ENCODE assay signal across 15 cellular contexts in the genomic region with DNA sequence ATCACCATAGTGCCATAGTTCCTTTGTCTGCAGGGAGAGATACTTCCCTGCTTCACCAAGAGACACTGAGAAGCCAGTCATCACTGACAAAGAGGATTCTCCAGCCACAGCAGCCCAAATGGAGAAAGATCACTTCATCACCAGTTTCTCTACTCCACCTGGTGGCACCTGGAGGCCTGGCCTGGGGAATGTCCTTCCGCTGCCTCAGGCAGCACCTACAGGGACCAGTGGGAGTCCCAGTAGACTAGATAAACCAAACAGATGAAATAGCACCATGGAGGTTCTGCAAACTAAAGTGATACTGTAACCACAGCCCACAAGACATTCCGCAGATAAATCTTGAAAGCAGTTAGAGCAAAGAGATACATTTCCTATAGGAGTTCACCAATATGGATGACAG.
"Had no signal": no experiment of that assay in that cellular context is flagged by ENCODE, and none has a peak within 500 bp of the region (broad histone marks: within the 10 kb centered on the region; RNA-seq: fewer than 3 reads in every experiment).

No MANE protein-coding gene starts in this region.

- H3K27ac ChIP-seq: ovary, transverse colon had no signal

- ATAC-seq: activated CD8-positive, alpha-beta memory T cell treated with anti-CD3 and anti-CD28 coated beads, Interleukin-2, amount 10 ng/mL, durations not matched to agents 7 days and 5 days; activated naive CD8-positive, alpha-beta T cell treated with anti-CD3 and anti-CD28 coated beads, Interleukin-2, amount 50 U/mL, for 24 hours; left colon; sciatic nerve; stimulated activated naive CD8-positive, alpha-beta T cell treated with anti-CD3 and anti-CD28 coated beads, Interleukin-15, Interleukin-2, amounts not matched to agents 100 U/mL and 50 U/mL, for 24 hours had no signal

- H3K4me3 ChIP-seq: ovary, transverse colon had no signal

- H3K4me1 ChIP-seq: transverse colon had no signal

- H3K27me3 ChIP-seq: ovary, transverse colon had no signal

- DNase-seq: activated CD4-positive, alpha-beta T cell treated with anti-CD3 and anti-CD28 coated beads, Interleukin-2, amount 50 U/mL, for 48 hours; activated CD8-positive, alpha-beta memory T cell treated with anti-CD3 and anti-CD28 coated beads, Interleukin-2, amount 10 ng/mL, durations not matched to agents 7 days and 5 days; activated naive CD4-positive, alpha-beta T cell treated with anti-CD3 and anti-CD28 coated beads for 36 hours; activated naive CD8-positive, alpha-beta T cell treated with anti-CD3 and anti-CD28 coated beads, Interleukin-2, amount 50 U/mL, for 24 hours; activated T-cell treated with anti-CD3 and anti-CD28 coated beads, Interleukin-2, amount 50 U/mL, for 1 hour; aorta; cortex of kidney; effector CD4-positive, alpha-beta T cell; foreskin fibroblast; glutamatergic neuron; left colon; ovary; stimulated activated naive CD8-positive, alpha-beta T cell treated with anti-CD3 and anti-CD28 coated beads, Interleukin-15, Interleukin-2, amounts not matched to agents 100 U/mL and 50 U/mL, for 24 hours; transverse colon had no signal

- H3K36me3 ChIP-seq: ovary, transverse colon had no signal

- H3K9me3 ChIP-seq: ovary had no signal
